In the genomic region with DNA sequence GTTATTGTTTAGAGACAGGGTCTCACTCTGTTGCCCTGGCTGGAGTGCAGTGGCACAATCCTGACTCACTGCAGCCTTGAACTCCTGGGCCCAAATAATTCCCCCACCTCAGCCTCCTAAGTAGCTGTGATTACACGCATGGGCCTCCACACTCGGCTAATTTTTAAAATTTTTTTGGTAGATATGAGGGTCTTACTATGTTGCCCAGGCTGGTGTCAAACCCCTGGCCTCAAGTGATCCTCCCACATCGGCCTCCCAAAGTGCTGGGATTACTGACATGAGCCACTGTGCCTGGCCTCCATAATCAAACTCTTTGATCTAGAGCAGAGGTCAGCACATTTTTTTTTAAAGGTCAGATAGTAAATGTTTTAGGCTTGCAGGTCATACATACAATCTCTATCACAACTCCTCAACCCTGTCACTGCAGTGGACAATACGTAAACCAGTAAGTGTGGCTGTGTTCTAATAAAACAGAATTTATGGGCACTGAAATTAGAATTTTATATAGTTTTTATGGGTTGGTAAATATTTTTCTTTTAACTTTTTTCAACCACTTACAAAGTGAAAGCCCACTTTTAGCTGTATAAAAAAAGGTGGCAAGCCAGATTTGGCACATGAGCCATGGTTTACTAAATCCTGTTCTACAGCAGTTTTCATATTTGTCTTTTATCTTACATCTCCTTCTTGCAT, we compare ENCODE assay signal across 1 cellular context.
A peak's percentile ranks its signal among the peaks of the same experiment; 100 is the strongest.
TF ChIP-seq lines count a peak whose summit lies in the region.

No MANE protein-coding gene starts in this region.

TF ChIP-seq in HEK293, 187 proteins besides CTCF, POLR2A, EP300 and RAD21:
- TF ChIP-seq OSR2 (tag by site-specific recombination; IDR thresholded peaks at IDR 0.05) (peak; percentile 11; the same call in 1 of the 2 replicates), ZNF558 (tag by site-specific recombination; IDR thresholded peaks at IDR 0.05) (no peak), TCF7L2 (IDR thresholded peaks at IDR 0.05; ENCODE audit: borderline replicate concordance, low read depth, low read length) (peak; percentile 62), ZNF121 (tag by site-specific recombination; IDR thresholded peaks at IDR 0.05) (peak; percentile 98), ZNF24 (tag by site-specific recombination; IDR thresholded peaks at IDR 0.05) (no peak), FEZF1 (tag by site-specific recombination; IDR thresholded peaks at IDR 0.05) (peak; percentile 44; the same call in 1 of the 2 replicates)
- TF ChIP-seq, protein P1, sequence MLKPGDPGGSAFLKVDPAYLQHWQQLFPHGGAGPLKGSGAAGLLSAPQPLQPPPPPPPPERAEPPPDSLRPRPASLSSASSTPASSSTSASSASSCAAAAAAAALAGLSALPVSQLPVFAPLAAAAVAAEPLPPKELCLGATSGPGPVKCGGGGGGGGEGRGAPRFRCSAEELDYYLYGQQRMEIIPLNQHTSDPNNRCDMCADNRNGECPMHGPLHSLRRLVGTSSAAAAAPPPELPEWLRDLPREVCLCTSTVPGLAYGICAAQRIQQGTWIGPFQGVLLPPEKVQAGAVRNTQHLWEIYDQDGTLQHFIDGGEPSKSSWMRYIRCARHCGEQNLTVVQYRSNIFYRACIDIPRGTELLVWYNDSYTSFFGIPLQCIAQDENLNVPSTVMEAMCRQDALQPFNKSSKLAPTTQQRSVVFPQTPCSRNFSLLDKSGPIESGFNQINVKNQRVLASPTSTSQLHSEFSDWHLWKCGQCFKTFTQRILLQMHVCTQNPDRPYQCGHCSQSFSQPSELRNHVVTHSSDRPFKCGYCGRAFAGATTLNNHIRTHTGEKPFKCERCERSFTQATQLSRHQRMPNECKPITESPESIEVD (tag by site-specific recombination; IDR thresholded peaks at IDR 0.05) = peak; percentile 84
